ENCODE assay signal across 11 cellular contexts in genomic region chr6:66662196-66662595, GRCh38.
DNase-seq lines count a peak whose midpoint lies in the region; ATAC-seq lines count a peak whose summit lies in the region.
"Had no signal": no experiment of that assay in that cellular context is flagged by ENCODE, and none has a peak within 500 bp of the region (broad histone marks: within the 10 kb centered on the region; RNA-seq: fewer than 3 reads in every experiment).

No MANE protein-coding gene starts in this region.

- H3K4me1 Mint-ChIP-seq in activated naive CD4-positive, alpha-beta T cell treated with anti-CD3 and anti-CD28 coated beads for 36 hours (ENCODE audit: low read depth) = no peaks in the 10 kb centered on the region
- H3K4me1 Mint-ChIP-seq: T-helper 17 cell had no signal

- no peaks in the 10 kb centered on the region for H3K36me3 ChIP-seq in mesenchymal stem cell (ENCODE audit: control insufficient read depth in 1 of 2, insufficient read depth in 2 of 2, low read depth in 1 of 2, low read length in 2 of 2)

- H3K27me3 ChIP-seq in mesenchymal stem cell (ENCODE audit: control insufficient read depth in 1 of 2, insufficient read depth in 1 of 2, low read length in 2 of 2) = no peaks in the 10 kb centered on the region

- no peak overlapping the region for H3K27ac Mint-ChIP-seq in activated naive CD4-positive, alpha-beta T cell treated with anti-CD3 and anti-CD28 coated beads for 36 hours
- H3K27ac Mint-ChIP-seq: T-helper 17 cell had no signal

- H3K9me3 ChIP-seq in mesenchymal stem cell (ENCODE audit: control insufficient read depth, low read length) = no peaks in the 10 kb centered on the region

- no peak overlapping the region for H3K14ac ChIP-seq in mesenchymal stem cell (ENCODE audit: low read length in 2 of 2)

- DNase-seq in DMS53 treated with DMSO at 0.1 percent for 48 hours (lab: John Stamatoyannopoulos, UW; ENCODE audit: unreplicated experiment) (peak; percentile 49), LoVo (ENCODE audit: low spot score) (peak; percentile 6), astrocyte of the hippocampus (ENCODE audit: low read depth, low spot score) (peak; percentile 53), mesenchymal stem cell (peak; percentile 36), head of caudate nucleus (no peak), AG20443 (ENCODE audit: low spot score) (no peak)
- no peak for DNase-seq in activated naive CD4-positive, alpha-beta T cell treated with anti-CD3 and anti-CD28 coated beads for 36 hours
- DNase-seq: stimulated activated CD4-positive, alpha-beta T cell treated with anti-CD3 and anti-CD28 coated beads, Interleukin-4, amount 100 ng/mL, for 24 hours; T-helper 17 cell had no signal

- H3K36me3 Mint-ChIP-seq in activated naive CD4-positive, alpha-beta T cell treated with anti-CD3 and anti-CD28 coated beads for 36 hours (ENCODE audit: low read depth) = no peaks in the 10 kb centered on the region

- H2BK15ac ChIP-seq in mesenchymal stem cell (ENCODE audit: low read depth, poor library complexity, severe bottlenecking) = no peak overlapping the region

- H2BK5ac ChIP-seq in mesenchymal stem cell (ENCODE audit: low read depth, low read length, poor library complexity, severe bottlenecking) = no peak overlapping the region

- no peaks in the 10 kb centered on the region for H3K79me1 ChIP-seq in mesenchymal stem cell (replicated peaks; ENCODE audit: low read length, poor library complexity, severe bottlenecking)

- no peak overlapping the region for H3K18ac ChIP-seq in mesenchymal stem cell (ENCODE audit: low read depth in 1 of 2, low read length in 2 of 2)

- intact Hi-C loops in head of caudate nucleus (cut with DNase I) = no loop called here
- intact Hi-C loops in activated naive CD4-positive, alpha-beta T cell treated with anti-CD3 and anti-CD28 coated beads for 36 hours (cut with micrococcal nuclease) = no loop called here

- no peak overlapping the region for H3K4ac ChIP-seq in mesenchymal stem cell (ENCODE audit: low read depth in 1 of 2, low read length in 2 of 2)

- no peak overlapping the region for H3K9ac ChIP-seq in mesenchymal stem cell (ENCODE audit: low read length)

- no peak overlapping the region for H3K23ac ChIP-seq in mesenchymal stem cell (ENCODE audit: low read length in 2 of 2)

- H2AK5ac ChIP-seq in mesenchymal stem cell (ENCODE audit: low read length, severe bottlenecking) = no peak overlapping the region

- H3K4me1 ChIP-seq in mesenchymal stem cell (ENCODE audit: control insufficient read depth, insufficient read depth, low read depth, low read length) = no peaks in the 10 kb centered on the region

- no peak overlapping the region for H3K4me3 Mint-ChIP-seq in activated naive CD4-positive, alpha-beta T cell treated with anti-CD3 and anti-CD28 coated beads for 36 hours
- H3K4me3 Mint-ChIP-seq: T-helper 17 cell had no signal

- no peaks in the 10 kb centered on the region for H3K27me3 Mint-ChIP-seq in activated naive CD4-positive, alpha-beta T cell treated with anti-CD3 and anti-CD28 coated beads for 36 hours (ENCODE audit: low read depth)
- H3K27me3 Mint-ChIP-seq: T-helper 17 cell had no signal

- no peak overlapping the region for H2AFZ ChIP-seq in mesenchymal stem cell (ENCODE audit: low read depth, low read length)

- H2BK120ac ChIP-seq in mesenchymal stem cell (ENCODE audit: low read depth, low read length) = no peak overlapping the region

- peaks cover 9% of the 10 kb centered on the region for H3K9me3 Mint-ChIP-seq in activated naive CD4-positive, alpha-beta T cell treated with anti-CD3 and anti-CD28 coated beads for 36 hours

- H3K4me2 ChIP-seq in mesenchymal stem cell (ENCODE audit: low read length, poor library complexity, severe bottlenecking) = no peak overlapping the region

- CTCF ChIA-PET in activated naive CD4-positive, alpha-beta T cell treated with anti-CD3 and anti-CD28 coated beads for 36 hours (lab: Charles Lee) = no interaction called here

- no peak overlapping the region for H3K4me3 ChIP-seq in mesenchymal stem cell (ENCODE audit: insufficient read depth in 1 of 2, low read depth in 1 of 2, low read length in 2 of 2)
- H3K4me3 ChIP-seq: lung had no signal

- H4K91ac ChIP-seq in mesenchymal stem cell (ENCODE audit: low read length) = no peak overlapping the region

- no peak for ATAC-seq in HG03045 (IDR thresholded peaks at IDR 0.05; ENCODE audit: unreplicated experiment)
- ATAC-seq: T-helper 17 cell had no signal

- H4K8ac ChIP-seq in mesenchymal stem cell (ENCODE audit: low read length) = no peak overlapping the region

- no peak overlapping the region for H2BK12ac ChIP-seq in mesenchymal stem cell (ENCODE audit: low read length in 2 of 2)

- no peak overlapping the region for H3K27ac ChIP-seq in mesenchymal stem cell (ENCODE audit: low read length, poor library complexity, severe bottlenecking)

Comparison
In these comparisons a context has a peak if more than half of its experiments do, and no peak if none do; other contexts are left out.
1. DNase-seq: peak in DMS53 treated with DMSO at 0.1 percent for 48 hours (single experiment), LoVo (single experiment), astrocyte of the hippocampus (single experiment) and mesenchymal stem cell (single experiment); none in head of caudate nucleus (0 of 42), activated naive CD4-positive, alpha-beta T cell treated with anti-CD3 and anti-CD28 coated beads for 36 hours (single experiment) and AG20443 (single experiment).